ENCODE assay signal across 27 cellular contexts in the genomic region with DNA sequence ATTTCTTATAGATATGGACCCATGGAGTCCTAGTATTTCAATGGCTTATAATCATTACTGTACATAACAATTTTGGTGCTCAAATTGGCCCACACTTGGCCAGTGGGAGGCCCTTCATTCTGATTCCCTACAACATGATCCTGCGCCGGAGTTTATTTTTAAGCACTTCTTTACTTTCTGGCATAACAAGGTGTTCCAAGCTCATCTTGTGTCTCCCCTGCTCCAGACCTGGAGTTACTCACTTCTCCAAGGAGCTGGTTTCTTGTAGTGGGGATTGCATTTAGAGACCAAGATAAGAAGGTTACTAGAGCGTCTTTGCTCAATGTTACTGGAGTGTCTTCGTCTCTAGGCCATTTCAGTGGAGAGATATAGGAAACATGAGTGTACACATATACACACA.
"Had no signal": no experiment of that assay in that cellular context is flagged by ENCODE, and none has a peak within 500 bp of the region (broad histone marks: within the 10 kb centered on the region; RNA-seq: fewer than 3 reads in every experiment).

No MANE protein-coding gene starts in this region.

- H3K4me3 ChIP-seq: heart right ventricle, hepatocyte, left ventricle myocardium inferior, lung, neural progenitor cell, sigmoid colon, spleen, suprapubic skin, thoracic aorta, tibial nerve, uterus had no signal

- H3K4me2 ChIP-seq: hepatocyte, neural progenitor cell had no signal

- H3K4me1 ChIP-seq: suprapubic skin, uterus had no signal

- H2AFZ ChIP-seq: hepatocyte, neural progenitor cell had no signal

- H3K27ac ChIP-seq: heart right ventricle, hepatocyte, left ventricle myocardium inferior, neural progenitor cell, neutrophil, sigmoid colon, spleen, suprapubic skin, thoracic aorta, tibial nerve, uterus had no signal

- H3K27me3 ChIP-seq: heart right ventricle, hepatocyte, neural progenitor cell, sigmoid colon, spleen, suprapubic skin, tibial nerve, uterus had no signal

- H3K9me3 Mint-ChIP-seq: mesothelial cell of epicardium; naive B cell; natural killer cell; nephron progenitor cell; neural progenitor cell; stimulated activated effector memory CD8-positive, alpha-beta T cell treated with anti-CD3 and anti-CD28 coated beads, Interleukin-12 subunit alpha, Interleukin-12 subunit beta, amount 100 ng/mL, for 72 hours; type B pancreatic cell had no signal

- H3K9me3 ChIP-seq: heart right ventricle, left ventricle myocardium inferior, neutrophil, sigmoid colon, spleen, suprapubic skin, thoracic aorta, tibial nerve, uterus had no signal

- ATAC-seq: heart right ventricle; natural killer cell; right cardiac atrium; stimulated activated effector memory CD8-positive, alpha-beta T cell treated with anti-CD3 and anti-CD28 coated beads, Interleukin-12 subunit alpha, Interleukin-12 subunit beta, amount 100 ng/mL, for 72 hours had no signal

- H3K27ac Mint-ChIP-seq: mesothelial cell of epicardium; natural killer cell; nephron progenitor cell; neural progenitor cell; progenitor cell of endocrine pancreas; stimulated activated effector memory CD8-positive, alpha-beta T cell treated with anti-CD3 and anti-CD28 coated beads, Interleukin-12 subunit alpha, Interleukin-12 subunit beta, amount 100 ng/mL, for 72 hours; type B pancreatic cell had no signal

- H3K4me3 Mint-ChIP-seq: mesothelial cell of epicardium; natural killer cell; nephron progenitor cell; neural progenitor cell; stimulated activated effector memory CD8-positive, alpha-beta T cell treated with anti-CD3 and anti-CD28 coated beads, Interleukin-12 subunit alpha, Interleukin-12 subunit beta, amount 100 ng/mL, for 72 hours; type B pancreatic cell had no signal

- H3K27me3 Mint-ChIP-seq: naive B cell, progenitor cell of endocrine pancreas, type B pancreatic cell had no signal

- H3K9ac ChIP-seq: neural progenitor cell had no signal

- H3K36me3 ChIP-seq: neural progenitor cell, neutrophil, sigmoid colon, thoracic aorta, uterus had no signal

- DNase-seq: heart right ventricle; islet precursor cell; left ventricle myocardium inferior; mesendoderm; naive B cell; natural killer cell; nephron progenitor cell; occipital lobe; retina; right cardiac atrium; sigmoid colon; small intestine; spleen; stimulated activated CD4-positive, alpha-beta T cell treated with anti-CD3 and anti-CD28 coated beads, Interleukin-4, amount 100 ng/mL, for 24 hours; stimulated activated naive CD4-positive, alpha-beta T cell treated with Interleukin-2 at 50 U/mL for 16 hours; uterus had no signal
